ENCODE assay signal across 8 cellular contexts in the genomic region with DNA sequence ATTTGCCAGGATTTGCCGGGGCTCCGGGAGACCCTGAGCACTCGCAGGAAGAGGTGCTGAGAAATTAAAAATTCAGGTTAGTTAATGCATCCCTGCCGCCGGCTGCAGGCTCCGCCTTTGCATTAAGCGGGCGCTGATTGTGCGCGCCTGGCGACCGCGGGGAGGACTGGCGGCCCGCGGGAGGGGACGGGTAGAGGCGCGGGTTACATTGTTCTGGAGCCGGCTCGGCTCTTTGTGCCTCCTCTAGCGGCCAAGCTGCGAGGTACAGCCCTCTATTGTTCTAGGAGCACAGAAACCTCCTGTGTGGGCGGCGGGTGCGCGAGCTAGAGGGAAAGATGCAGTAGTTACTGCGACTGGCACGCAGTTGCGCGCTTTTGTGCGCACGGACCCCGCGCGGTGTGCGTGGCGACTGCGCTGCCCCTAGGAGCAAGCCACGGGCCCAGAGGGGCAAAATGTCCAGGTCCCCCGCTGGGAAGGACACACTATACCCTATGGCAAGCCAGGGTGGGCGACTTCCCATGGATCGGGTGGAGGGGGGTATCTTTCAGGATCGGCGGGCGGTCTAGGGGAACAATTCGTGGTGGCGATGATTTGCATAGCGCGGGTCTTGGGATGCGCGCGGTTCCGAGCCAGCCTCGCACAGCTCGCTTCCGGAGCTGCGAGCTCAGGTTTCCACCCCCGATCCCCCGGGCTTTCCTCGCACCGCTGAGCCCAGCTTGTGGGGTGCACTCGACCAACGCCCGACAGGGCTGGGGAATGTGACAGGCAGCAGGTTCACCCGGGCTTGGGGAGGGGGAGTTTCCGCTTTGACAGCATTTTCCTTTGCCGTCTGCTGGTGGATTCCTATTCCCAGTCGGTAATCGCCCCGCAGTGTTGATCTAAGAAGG. TPM values are rescaled to one million over a fixed set of nuclear protein-coding genes. Genes with fewer than 3 reads are reported as not detected.
DNase-seq lines count a peak whose midpoint lies in the region; ATAC-seq, FAIRE-seq and TF ChIP-seq lines count a peak whose summit lies in the region.

No MANE protein-coding gene starts in this region.

- H3K27me3 ChIP-seq in HepG2 (ENCODE audit: control insufficient read depth in 1 of 2, insufficient read depth in 2 of 2, low read length in 2 of 2): peaks cover 0 to 14% of the 10 kb centered on the region in 2 experiments; a peak in 2 of 5 replicates

- in situ Hi-C loops in HepG2 (cut with HindIII; ENCODE audit: extremely low pct_ligation_motif_present, low pct_unique_long_range_greater_than_20kb): no loop called here

- H3K27ac ChIP-seq in HepG2 (ENCODE audit: extremely low read length, insufficient read depth, low read length): peak overlapping the region; percentile 17

- POLR2A ChIA-PET in HepG2 (lab: Yijun Ruan, JAX): no interaction called here

- 73% methylated on average over 29 of the region's 71 CpGs for WGBS in HepG2 (ENCODE audit: low lambda C conversion rate)

- peak; percentile 52 for ATAC-seq in GM18858 (IDR thresholded peaks at IDR 0.05; ENCODE audit: unreplicated experiment)
- ATAC-seq in HepG2: peak; percentile 80

- FAIRE-seq in HepG2 (lab: Jason Lieb, UNC): no peak
- no peak for FAIRE-seq in H54 (lab: Jason Lieb, UNC)

- H3K4me2 ChIP-seq in HepG2 (ENCODE audit: low read depth, low read length): peak overlapping the region; percentile 78

- H3K4me3 ChIP-seq in AG09309 (ENCODE audit: control insufficient read depth, low read depth, low read length) (peak overlapping the region; percentile 24), cardiac fibroblast (replicated peaks in 1 of 2; ENCODE audit: low read depth in 2 of 2, low read length in 2 of 2) (peak overlapping the region in 1 of 2 donors; percentile 21), HepG2 (replicated peaks in 1 of 3; ENCODE audit: insufficient read depth in 1 of 3, low read depth in 2 of 3, low read length in 3 of 3) (peak overlapping the region; percentile 53 to 77 (median 62))

- DNase-seq in AG09309 (ENCODE audit: low read depth) (peak; percentile 10), LoVo (ENCODE audit: low spot score) (peak; percentile 57), SHP77 treated with DMSO at 0.1 percent for 48 hours (lab: John Stamatoyannopoulos, UW) (peak; percentile 64), cardiac fibroblast (ENCODE audit: low read depth in 2 of 2) (peak; percentile 57 to 60), HepG2 (ENCODE audit: low spot score) (peak; percentile 75), H54 (ENCODE audit: insufficient read length, low spot score) (no peak)
- peak; percentile 67 to 71 for DNase-seq in stimulated activated CD8-positive, alpha-beta memory T cell treated with anti-CD3 and anti-CD28 coated beads, Interleukin-2, amount 100 ng/mL, for 48 hours (ENCODE audit: low read depth in 2 of 2)

- TF ChIP-seq EP300 in HepG2 (IDR thresholded peaks at IDR 0.05; ENCODE audit: low read depth in 2 of 2, low read length in 2 of 2) (no peak), HepG2 (CRISPR knock-in tag; IDR thresholded peaks at IDR 0.05; ENCODE audit: borderline replicate concordance) (no peak)

- no peak overlapping the region for H2AFZ ChIP-seq in HepG2 (ENCODE audit: low read length)

- peaks cover 12% of the 10 kb centered on the region; the same call in 1 of the 2 replicates for H4K20me1 ChIP-seq in HepG2 (ENCODE audit: insufficient read depth, low read length)

- no peaks in the 10 kb centered on the region for H3K9me3 ChIP-seq in HepG2 (ENCODE audit: low read length)

- 0 out of 5 replicates have a peak, but pooled peaks cover 0 to 1% of the 10 kb centered on the region in 2 experiments for H3K36me3 ChIP-seq in HepG2 (replicated peaks in 1 of 2; ENCODE audit: control insufficient read depth in 1 of 2, insufficient read depth in 2 of 2, low read length in 2 of 2)

- H3K4me1 ChIP-seq in HepG2 (ENCODE audit: insufficient read depth, low read length): peaks cover 43% of the 10 kb centered on the region

- TF ChIP-seq RAD21 in HepG2 (CRISPR knock-in tag; IDR thresholded peaks at IDR 0.05): peak; percentile 90

- intact Hi-C loops in HepG2 (cut with micrococcal nuclease; ENCODE audit: unreplicated experiment): loop anchor here (1.0 to 5.0 kb wide), 7 partner anchors 79 to 690 kb away; no protein-coding TSS in a partner anchor

- CTCF ChIA-PET in HepG2 (lab: Yijun Ruan, JAX; ENCODE audit: low intra/inter-chr PET ratio, low total read pairs): interaction anchor here (1.5 to 1.7 kb wide), 3 partner anchors 124 to 648 kb away, joined by 4 to 5 read pairs (median 4); no protein-coding TSS in a partner anchor

- TF ChIP-seq CTCF in AG09309 (IDR thresholded peaks at IDR 0.05; ENCODE audit: control insufficient read depth, insufficient read depth, low read depth, low read length, missing control alignments): peak; percentile 72
- TF ChIP-seq CTCF in cardiac fibroblast (IDR thresholded peaks at IDR 0.05; ENCODE audit: low read depth, low read length): peak; percentile 70
- TF ChIP-seq CTCF in HepG2 (CRISPR knock-in tag; IDR thresholded peaks at IDR 0.05): peak; percentile 86

- no TSS peak for BruUV-seq in HepG2 (replicated peaks; lab: Mats Ljungman, UMichigan)

- H3K79me2 ChIP-seq in HepG2 (ENCODE audit: insufficient read depth, low read length): peaks cover 21% of the 10 kb centered on the region

- H3K9ac ChIP-seq in HepG2 (ENCODE audit: insufficient read depth, low read depth, low read length): peak overlapping the region; percentile 45

- TF ChIP-seq POLR2A in HepG2 (IDR thresholded peaks at IDR 0.05; ENCODE audit: insufficient read depth in 1 of 2, low read depth in 2 of 2, low read length in 2 of 2) (no peak), H54 (IDR thresholded peaks at IDR 0.05; ENCODE audit: low read depth, low read length) (no peak)

TF ChIP-seq in HepG2, 621 proteins besides CTCF, POLR2A, EP300 and RAD21 (continues in another document):
- 0 out of 2 replicates have a peak, but pooled peaks have one; percentile 16 for TF ChIP-seq ARNTL (CRISPR knock-in tag; IDR thresholded peaks at IDR 0.05)
- TF ChIP-seq RBFOX2 (IDR thresholded peaks at IDR 0.05; ENCODE audit: low read depth, low read length): 0 out of 2 replicates have a peak, but pooled peaks have one; percentile 27
- TF ChIP-seq, protein P1, sequence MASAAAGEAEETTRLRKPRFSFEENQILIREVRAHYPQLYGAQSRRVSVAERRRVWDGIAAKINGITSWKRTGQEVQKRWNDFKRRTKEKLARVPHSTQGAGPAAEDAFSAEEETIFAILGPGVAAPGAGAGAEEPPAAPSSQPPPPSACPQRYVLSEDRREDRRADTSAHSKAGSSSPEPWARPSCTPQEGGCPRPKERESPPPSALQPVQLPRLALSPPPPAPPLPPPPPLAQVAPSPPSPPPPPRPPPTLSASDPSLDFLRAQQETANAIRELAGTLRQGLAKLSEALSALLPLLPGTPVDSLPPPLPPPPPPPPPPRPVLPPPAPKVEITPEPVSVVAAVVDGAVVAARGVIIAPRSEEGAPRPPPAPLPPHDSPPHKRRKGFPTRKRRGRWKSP (CRISPR knock-in tag; IDR thresholded peaks at IDR 0.05): peak; percentile 55; the same call in 1 of the 2 replicates
- peak; percentile 83; the same call in 1 of the 2 replicates for TF ChIP-seq NAIF1 (CRISPR knock-in tag; IDR thresholded peaks at IDR 0.05; ENCODE audit: borderline replicate concordance)
- TF ChIP-seq HNRNPLL (IDR thresholded peaks at IDR 0.05; ENCODE audit: low read depth, low read length, poor library complexity, severe bottlenecking): peak; percentile 98
- no peak for TF ChIP-seq CAMTA2 (CRISPR knock-in tag; IDR thresholded peaks at IDR 0.05; ENCODE audit: borderline replicate concordance)
- TF ChIP-seq ELF4 (CRISPR knock-in tag; IDR thresholded peaks at IDR 0.05; ENCODE audit: borderline replicate concordance): no peak
- 0 out of 2 replicates have a peak, but pooled peaks have one; percentile 25 for TF ChIP-seq ZNF839 (CRISPR knock-in tag; IDR thresholded peaks at IDR 0.05; ENCODE audit: borderline replicate concordance)
- peak; percentile 76; the same call in 1 of the 2 replicates for TF ChIP-seq ZNF556 (CRISPR knock-in tag; IDR thresholded peaks at IDR 0.05; ENCODE audit: borderline replicate concordance)

RNA-seq across cellular contexts. Expression of gene ONECUT2, which starts 2.9 kb away (rescaled TPM):
- 3.0 and 6.2 TPM in 2 replicates for total RNA-seq in HepG2 (2016; rRNA removed; fragmentation: Illumina TruSeq; extraction: Trizol)
- total RNA-seq in HepG2 (2016; cell fraction: cytosol; rRNA removed; fragmentation: Illumina TruSeq; extraction: Trizol; ENCODE audit: low read depth): 0.30 and 0.35 TPM in 2 replicates
- 2.5 and 5.8 TPM in 2 replicates for total RNA-seq in HepG2 (2016; cell fraction: insoluble cytoplasmic fraction; rRNA removed; fragmentation: Illumina TruSeq; extraction: Trizol)
- total RNA-seq in HepG2 (2016; cell fraction: membrane; rRNA removed; fragmentation: Illumina TruSeq; extraction: Trizol): 2.0 and 2.3 TPM in 2 replicates
- 7.8 and 8.6 TPM in 2 replicates for total RNA-seq in HepG2 (2016; cell fraction: nucleus; rRNA removed; fragmentation: Illumina TruSeq; extraction: Trizol)
- 3.2 and 3.7 TPM in 2 replicates for polyA plus RNA-seq in HepG2 (2011; rRNA removed)
- polyA plus RNA-seq in HepG2 (2011; cell fraction: cytosol; rRNA removed): 0.94 and 2.0 TPM in 2 replicates
- polyA plus RNA-seq in HepG2 (2011; cell fraction: nucleus; rRNA removed): 5.2 and 8.5 TPM in 2 replicates
- polyA plus RNA-seq in HepG2 (2012): 5.7 and 6.4 TPM in 2 replicates
- polyA plus RNA-seq in HepG2 (2016; cell fraction: cytosol; fragmentation: Illumina TruSeq; extraction: Trizol; ENCODE audit: low read depth): 0.16 and 0.31 TPM in 2 replicates
- 3.3 TPM in 2 replicates for polyA plus RNA-seq in HepG2 (2016; cell fraction: insoluble cytoplasmic fraction; fragmentation: Illumina TruSeq; extraction: Trizol; ENCODE audit: low read depth)
- 0.70 and 0.78 TPM in 2 replicates for polyA plus RNA-seq in HepG2 (2016; cell fraction: membrane; fragmentation: Illumina TruSeq; extraction: Trizol; ENCODE audit: low read depth)
- 8.3 and 9.1 TPM in 2 replicates for polyA plus RNA-seq in HepG2 (2016; cell fraction: nucleus; fragmentation: Illumina TruSeq; extraction: Trizol; ENCODE audit: insufficient read depth, low read depth)
- 3.8 and 10.8 TPM in 2 replicates for polyA minus RNA-seq in HepG2 (2011; rRNA and poly(A)+ RNA removed; ENCODE audit: low replicate concordance)
- polyA minus RNA-seq in HepG2 (2011; cell fraction: cytosol; rRNA and poly(A)+ RNA removed): 4.7 and 7.6 TPM in 2 replicates
- 13.3 and 20.5 TPM in 2 replicates for polyA minus RNA-seq in HepG2 (2011; cell fraction: nucleus; rRNA and poly(A)+ RNA removed)
